Comparison of ENCODE assay signal across 18 cellular contexts in genomic region chr4:6125103-6125651, GRCh38.
DNase-seq lines count a peak whose midpoint lies in the region; ATAC-seq, FAIRE-seq and TF ChIP-seq lines count a peak whose summit lies in the region.
"Had no signal": no experiment of that assay in that cellular context is flagged by ENCODE, and none has a peak within 500 bp of the region (broad histone marks: within the 10 kb centered on the region; RNA-seq: fewer than 3 reads in every experiment).

No MANE protein-coding gene starts in this region.

- CTCF ChIA-PET in activated CD8-positive, alpha-beta memory T cell treated with anti-CD3 and anti-CD28 coated beads, Interleukin-2, amount 10 ng/mL, durations not matched to agents 7 days and 5 days (lab: Charles Lee) = interaction anchor here (1.1 kb wide), 1 partner anchor 127 kb away, joined by 3 read pairs; no protein-coding TSS in a partner anchor
- CTCF ChIA-PET in K562 (lab: Yijun Ruan, JAX; ENCODE audit: low intra/inter-chr PET ratio) = no interaction called here

- no peaks in the 10 kb centered on the region for H3K9me3 Mint-ChIP-seq in activated CD8-positive, alpha-beta memory T cell treated with anti-CD3 and anti-CD28 coated beads, Interleukin-2, amount 10 ng/mL, durations not matched to agents 7 days and 5 days (ENCODE audit: low read depth)

- TF ChIP-seq POLR2A in GM12891 (IDR thresholded peaks at IDR 0.05; ENCODE audit: low read depth, low read length) (no peak), K562 (conservative IDR thresholded peaks at IDR 0.05) (no peak), ovary (IDR thresholded peaks at IDR 0.05) (no peak)

- H3K27me3 ChIP-seq in K562 (ENCODE audit: control insufficient read depth in 2 of 2, insufficient read depth in 2 of 2, low read length in 2 of 2) (peaks cover 2 to 24% of the 10 kb centered on the region in 2 experiments; a peak in 3 of 5 replicates), ovary (no peaks in the 10 kb centered on the region)

- POLR2A ChIA-PET in K562 (lab: Yijun Ruan, JAX) = no interaction called here

- no peak for TF ChIP-seq RAD21 in K562 (CRISPR knock-in tag; conservative IDR thresholded peaks at IDR 0.05 in 1 of 2, IDR thresholded peaks at IDR 0.05 in 1 of 2)

- no peaks in the 10 kb centered on the region for H3K9me3 ChIP-seq in K562 (replicated peaks; ENCODE audit: control insufficient read depth, insufficient read depth, low read depth, low read length)
- no peaks in the 10 kb centered on the region for H3K9me3 ChIP-seq in ovary
- H3K9me3 ChIP-seq: A549, HAP-1 had no signal

- BruUV-seq in K562 (replicated peaks; lab: Mats Ljungman, UMichigan) = no TSS peak

- H3K4me1 ChIP-seq in K562 (replicated peaks in 1 of 2; ENCODE audit: control insufficient read depth in 2 of 2, insufficient read depth in 2 of 2, low read length in 2 of 2) = no peaks in the 10 kb centered on the region
- H3K4me1 ChIP-seq in ovary (ENCODE audit: insufficient read depth) = no peaks in the 10 kb centered on the region
- H3K4me1 ChIP-seq: A549, HAP-1 had no signal

- H3K4me1 Mint-ChIP-seq in activated CD8-positive, alpha-beta memory T cell treated with anti-CD3 and anti-CD28 coated beads, Interleukin-2, amount 10 ng/mL, durations not matched to agents 7 days and 5 days = peaks cover 12% of the 10 kb centered on the region

- DNase-seq in activated CD8-positive, alpha-beta memory T cell treated with anti-CD3 and anti-CD28 coated beads, Interleukin-2, amount 10 ng/mL, durations not matched to agents 7 days and 5 days = no peak
- DNase-seq in activated CD8-positive, alpha-beta memory T cell treated with anti-CD3 and anti-CD28 coated beads, Interleukin-2, amount 50 U/mL, for 48 hours = no peak
- DNase-seq in GM12891 (ENCODE audit: insufficient read length, low spot score) = no peak
- no peak for DNase-seq in K562 (ENCODE audit: extremely low read depth in 1 of 4, low spot score in 3 of 4)
- peak; percentile 33 for DNase-seq in sciatic nerve (ENCODE audit: low spot score)
- no peak for DNase-seq in AG20443 (ENCODE audit: low spot score)
- DNase-seq in ovary = no peak
- DNase-seq: C1 segment of cervical spinal cord, NCI-H1048, NCI-H146, NCI-H2081 treated with DMSO at 0.1 percent for 48 hours, NCI-H510A treated with DMSO at 0.1 percent for 48 hours, NCI-H82, Right ventricle myocardium superior had no signal

- H2AFZ ChIP-seq in K562 (ENCODE audit: low read depth, low read length) = no peak overlapping the region

- no peaks in the 10 kb centered on the region for H3K27me3 Mint-ChIP-seq in activated CD8-positive, alpha-beta memory T cell treated with anti-CD3 and anti-CD28 coated beads, Interleukin-2, amount 10 ng/mL, durations not matched to agents 7 days and 5 days

- H3K9ac ChIP-seq in K562 (ENCODE audit: insufficient read depth in 1 of 2, low read depth in 2 of 2, low read length in 2 of 2) = no peak overlapping the region

- no peak overlapping the region for H3K27ac Mint-ChIP-seq in activated CD8-positive, alpha-beta memory T cell treated with anti-CD3 and anti-CD28 coated beads, Interleukin-2, amount 10 ng/mL, durations not matched to agents 7 days and 5 days

- H3K36me3 ChIP-seq in K562 (ENCODE audit: control insufficient read depth, insufficient read depth, low read length) (no peaks in the 10 kb centered on the region), ovary (no peaks in the 10 kb centered on the region)
- H3K36me3 ChIP-seq: HAP-1 had no signal

- no peak overlapping the region for H3K4me2 ChIP-seq in K562 (ENCODE audit: insufficient read depth, low read length)
- H3K4me2 ChIP-seq: A549 had no signal

- TF ChIP-seq CTCF in K562 (IDR thresholded peaks at IDR 0.05 in 2 of 3, conservative IDR thresholded peaks at IDR 0.05 in 1 of 3; ENCODE audit: insufficient read depth in 2 of 3, low read depth in 1 of 3, low read length in 3 of 3) (no peak), ovary (IDR thresholded peaks at IDR 0.05) (no peak)

- in situ Hi-C loops in K562 (cut with MboI) = no loop called here

- no peak overlapping the region for H3K4me3 ChIP-seq in K562
- no peak overlapping the region for H3K4me3 ChIP-seq in ovary
- H3K4me3 ChIP-seq: A549, HAP-1, SK-N-MC had no signal

- no peak for TF ChIP-seq EP300 in K562 (IDR thresholded peaks at IDR 0.05; ENCODE audit: low read length)
- TF ChIP-seq EP300 in ovary (IDR thresholded peaks at IDR 0.05) = no peak

- H3K9me1 ChIP-seq in K562 (ENCODE audit: control insufficient read depth, insufficient read depth, low read length) = no peaks in the 10 kb centered on the region

- WGBS in K562 (ENCODE audit: insufficient coverage, low coverage, missing lambda C conversion rate) = 8% methylated on average over 5 of the region's 5 CpGs
- 65 to 70% (median 70%) methylated on average over 5 of the region's 5 CpGs for WGBS in ovary, 3 donors

- H3K4me3 Mint-ChIP-seq in activated CD8-positive, alpha-beta memory T cell treated with anti-CD3 and anti-CD28 coated beads, Interleukin-2, amount 10 ng/mL, durations not matched to agents 7 days and 5 days = no peak overlapping the region

- peak; percentile 64 for ATAC-seq in activated CD8-positive, alpha-beta memory T cell treated with anti-CD3 and anti-CD28 coated beads, Interleukin-2, amount 10 ng/mL, durations not matched to agents 7 days and 5 days
- no peak for ATAC-seq in K562
- ATAC-seq in sciatic nerve = no peak
- no peak for ATAC-seq in HG03039 (IDR thresholded peaks at IDR 0.05; ENCODE audit: unreplicated experiment)
- ATAC-seq: A549 had no signal

- H3K36me3 Mint-ChIP-seq in activated CD8-positive, alpha-beta memory T cell treated with anti-CD3 and anti-CD28 coated beads, Interleukin-2, amount 10 ng/mL, durations not matched to agents 7 days and 5 days = peaks cover 5% of the 10 kb centered on the region

- H4K20me1 ChIP-seq in K562 (replicated peaks; ENCODE audit: control insufficient read depth, insufficient read depth, low read length) = no peaks in the 10 kb centered on the region

- FAIRE-seq in GM12891 (lab: Jason Lieb, UNC) (peak; percentile 43), K562 (lab: Jason Lieb, UNC) (no peak)
- FAIRE-seq: A549 had no signal

- H3K27ac ChIP-seq in K562 (ENCODE audit: extremely low read depth, low read depth, low read length) (no peak overlapping the region), ovary (no peak overlapping the region)
- H3K27ac ChIP-seq: A549, SK-N-MC had no signal

- intact Hi-C loops in K562 (cut with micrococcal nuclease) = no loop called here
- intact Hi-C loops in sciatic nerve (cut with DNase I) = no loop called here
- intact Hi-C loops in ovary (cut with DNase I) = no loop called here

- no peaks in the 10 kb centered on the region for H3K79me2 ChIP-seq in K562 (ENCODE audit: control insufficient read depth, insufficient read depth, low read length)

TF ChIP-seq in GM12891, 5 proteins besides CTCF, POLR2A, EP300 and RAD21:
- TF ChIP-seq SPI1 (IDR thresholded peaks at IDR 0.05; ENCODE audit: low read depth, low read length) (peak; percentile 75), TAF1 (IDR thresholded peaks at IDR 0.05; ENCODE audit: low read depth, low read length) (no peak)
TF ChIP-seq in GM12891: peak in this region for 1.

TF ChIP-seq in K562, 482 proteins besides CTCF, POLR2A, EP300 and RAD21:
- TF ChIP-seq SPI1 (IDR thresholded peaks at IDR 0.05; ENCODE audit: borderline replicate concordance, low read depth, low read length) = peak; percentile 67
- TF ChIP-seq FIP1L1 (IDR thresholded peaks at IDR 0.05; ENCODE audit: low read depth, low read length, poor library complexity, severe bottlenecking) = no peak
